In genomic region chr4:83034630-83035494, GRCh38 we compare ENCODE assay signal across 8 cellular contexts. TPM values are rescaled to one million over a fixed set of nuclear protein-coding genes. Genes with fewer than 3 reads are reported as not detected.
A peak's percentile ranks its signal among the peaks of the same experiment; 100 is the strongest.
DNase-seq lines count a peak whose midpoint lies in the region; ATAC-seq and TF ChIP-seq lines count a peak whose summit lies in the region.

COPS4 (plus strand) TSS chr4:83035183; CDS start chr4:83035225, 42 bp downstream.

- ATAC-seq in GM18502 (IDR thresholded peaks at IDR 0.05; ENCODE audit: poor library complexity, unreplicated experiment) = peak; percentile 97
- peak; percentile 97 for ATAC-seq in HG02970 (IDR thresholded peaks at IDR 0.05; ENCODE audit: low FRiP score, unreplicated experiment)
- peak; percentile 100 for ATAC-seq in left ventricle myocardium superior

- H3K9me3 ChIP-seq in prostate gland = no peaks in the 10 kb centered on the region

- peak; percentile 100 for DNase-seq in NCI-H187 treated with DMSO at 0.1 percent for 48 hours (lab: John Stamatoyannopoulos, UW)
- DNase-seq in anterior cingulate cortex (lab: John Stamatoyannopoulos, UW) = peak; percentile 71 to 99 (median 97)
- DNase-seq in left ventricle myocardium superior = peak; percentile 97
- peak; percentile 99 for DNase-seq in prostate gland (ENCODE audit: low spot score)

- H3K4me3 ChIP-seq in prostate gland = peak within 1 kb of the TSS; percentile 56 to 58
- H3K4me3 ChIP-seq in urinary bladder (ENCODE audit: low read depth, low read length) = peak within 1 kb of the TSS; percentile 66

- intact Hi-C loops in T-helper 2 cell treated with Interferon-gamma antibody and Interleukin-4, amounts not matched to agents 100 ng/mL and 5 ng/mL, for 36 hours (cut with micrococcal nuclease) = loop anchor here (1.0 to 5.0 kb wide), 11 partner anchors 22 to 661 kb away; partner anchors contain the start of genes ABRAXAS1, COQ2, HELQ and LIN54
- intact Hi-C loops in left ventricle myocardium superior (cut with micrococcal nuclease) = no loop called here
- intact Hi-C loops in prostate gland (cut with DNase I) = loop anchor here (2.0 to 10.0 kb wide), 5 partner anchors 22 to 660 kb away; partner anchors contain the start of genes ENOPH1, HNRNPD, HNRNPDL and THAP9

- peak within 1 kb of the TSS; percentile 85 to 87 for H3K27ac ChIP-seq in prostate gland
- H3K27ac ChIP-seq in urinary bladder (ENCODE audit: low read depth) = peak within 1 kb of the TSS; percentile 89

- no peaks in the 10 kb centered on the region for H3K4me1 ChIP-seq in prostate gland (replicated peaks)
- H3K4me1 ChIP-seq in urinary bladder (ENCODE audit: insufficient read depth) = no peaks in the 10 kb centered on the region

- peak; percentile 82 for TF ChIP-seq POLR2A in prostate gland (IDR thresholded peaks at IDR 0.05)

- TF ChIP-seq CTCF in prostate gland (IDR thresholded peaks at IDR 0.05) = peak in 3 of 4 experiments; percentile 38 to 75 (median 69)

- no peaks in the 10 kb centered on the region for H3K27me3 ChIP-seq in prostate gland (replicated peaks; ENCODE audit: insufficient read depth)

- WGBS in prostate gland = under 1% methylated on average over 39 of the region's 39 CpGs
- WGBS in urinary bladder = under 1% methylated on average over 39 of the region's 39 CpGs

- H3K36me3 ChIP-seq in prostate gland = no peaks in the 10 kb centered on the region
- no peaks in the 10 kb centered on the region for H3K36me3 ChIP-seq in urinary bladder (ENCODE audit: insufficient read depth)

RNA-seq across cellular contexts. Expression of gene COPS4, which starts in this region (rescaled TPM):
- total RNA-seq in T-helper 2 cell treated with Interferon-gamma antibody and Interleukin-4, amounts not matched to agents 100 ng/mL and 5 ng/mL, for 36 hours = 28.5 and 32.9 TPM in 2 replicates
- total RNA-seq in left ventricle myocardium superior = 49.2 TPM
- total RNA-seq in prostate gland = 10 to 100 TPM; 50.5 to 56.9 TPM
- 151 TPM for total RNA-seq in urinary bladder
- 38.3 TPM for polyA plus RNA-seq in urinary bladder

Comparison
In these comparisons a context has a peak if more than half of its experiments do, and no peak if none do; other contexts are left out.
1. Peak in every context shown above with its lines: DNase-seq, ATAC-seq, H3K4me3 ChIP-seq and H3K27ac ChIP-seq.